ENCODE assay signal across 1 cellular context in genomic region chr5:150449491-150450339, GRCh38.
TF ChIP-seq lines count a peak whose summit lies in the region.

Gene RPS14, minus strand, starts transcription at chr5:150449739. Its CDS starts 2,006 bp downstream, at chr5:150447733.

TF ChIP-seq in HepG2, 621 proteins besides CTCF, POLR2A, EP300 and RAD21 (continued from another document and continues in another):
- TF ChIP-seq RNF219 (CRISPR knock-in tag; IDR thresholded peaks at IDR 0.05) (no peak), ASH2L (IDR thresholded peaks at IDR 0.05; ENCODE audit: insufficient read length, low read depth, low read length) (peak; percentile 97), PHF5A (CRISPR knock-in tag; IDR thresholded peaks at IDR 0.05; ENCODE audit: low read depth, unreplicated experiment) (peak; percentile 78), ZBTB14 (CRISPR knock-in tag; IDR thresholded peaks at IDR 0.05) (no peak), PRDM4 (CRISPR knock-in tag; IDR thresholded peaks at IDR 0.05; ENCODE audit: borderline replicate concordance) (no peak), HDAC1 (CRISPR knock-in tag; IDR thresholded peaks at IDR 0.05) (peak; percentile 79; the same call in 1 of the 2 replicates), ZNF652 (CRISPR knock-in tag; IDR thresholded peaks at IDR 0.05; ENCODE audit: borderline replicate concordance, low read depth) (no peak; the same call in 1 of the 2 replicates), RBAK (CRISPR knock-in tag; IDR thresholded peaks at IDR 0.05) (no peak), SATB2 (CRISPR knock-in tag; IDR thresholded peaks at IDR 0.05) (peak; percentile 61; the same call in 1 of the 2 replicates), MEIS2 (CRISPR knock-in tag; IDR thresholded peaks at IDR 0.05) (peak; percentile 74; the same call in 1 of the 2 replicates), ZNF33B (CRISPR knock-in tag; IDR thresholded peaks at IDR 0.05) (peak; percentile 94; the same call in 1 of the 2 replicates), ZNF230 (CRISPR knock-in tag; IDR thresholded peaks at IDR 0.05) (peak; percentile 59; the same call in 1 of the 2 replicates), ZNF615 (CRISPR knock-in tag; IDR thresholded peaks at IDR 0.05; ENCODE audit: borderline replicate concordance) (peak; percentile 92), ZFP1 (CRISPR knock-in tag; IDR thresholded peaks at IDR 0.05) (peak; percentile 80), ETV6 (CRISPR knock-in tag; conservative IDR thresholded peaks at IDR 0.05) (0 out of 2 replicates have a peak, but pooled peaks have one; percentile 47), THRA (CRISPR knock-in tag; IDR thresholded peaks at IDR 0.05; ENCODE audit: borderline replicate concordance) (peak; percentile 47; the same call in 1 of the 2 replicates), TP53 (CRISPR knock-in tag; conservative IDR thresholded peaks at IDR 0.05) (peak; percentile 59; the same call in 1 of the 2 replicates), ZNF337 (CRISPR knock-in tag; IDR thresholded peaks at IDR 0.05; ENCODE audit: borderline replicate concordance, low read depth) (no peak), KDM5B (CRISPR knock-in tag; IDR thresholded peaks at IDR 0.05; ENCODE audit: borderline replicate concordance) (peak; percentile 90; the same call in 1 of the 2 replicates), ZFP62 (CRISPR knock-in tag; IDR thresholded peaks at IDR 0.05) (no peak), REXO4 (CRISPR knock-in tag; IDR thresholded peaks at IDR 0.05; ENCODE audit: borderline replicate concordance) (peak; percentile 68; the same call in 1 of the 2 replicates), ZNF775 (CRISPR knock-in tag; IDR thresholded peaks at IDR 0.05; ENCODE audit: borderline replicate concordance) (no peak), HIC2 (CRISPR knock-in tag; IDR thresholded peaks at IDR 0.05; ENCODE audit: low read depth) (no peak), ZNF614 (CRISPR knock-in tag; IDR thresholded peaks at IDR 0.05; ENCODE audit: borderline replicate concordance) (peak; percentile 86), ZNF768 (CRISPR knock-in tag; IDR thresholded peaks at IDR 0.05) (peak; percentile 74), PLSCR1 (CRISPR knock-in tag; IDR thresholded peaks at IDR 0.05; ENCODE audit: borderline replicate concordance) (0 out of 2 replicates have a peak, but pooled peaks have one; percentile 1), ZNF713 (CRISPR knock-in tag; IDR thresholded peaks at IDR 0.05) (no peak), KDM4B (CRISPR knock-in tag; IDR thresholded peaks at IDR 0.05) (no peak), BCLAF1 (IDR thresholded peaks at IDR 0.05) (no peak), GRHL1 (CRISPR knock-in tag; conservative IDR thresholded peaks at IDR 0.05) (no peak), ZNF558 (CRISPR knock-in tag; IDR thresholded peaks at IDR 0.05; ENCODE audit: borderline replicate concordance) (peak; percentile 96), ZNF556 (CRISPR knock-in tag; IDR thresholded peaks at IDR 0.05; ENCODE audit: borderline replicate concordance) (peak; percentile 77; the same call in 1 of the 2 replicates), ATF2 (CRISPR knock-in tag; IDR thresholded peaks at IDR 0.05) (peak; percentile 82), ZNF605 (CRISPR knock-in tag; IDR thresholded peaks at IDR 0.05) (peak; percentile 98), KAT7 (CRISPR knock-in tag; IDR thresholded peaks at IDR 0.05; ENCODE audit: borderline replicate concordance) (peak; percentile 85), PHF8 (CRISPR knock-in tag; IDR thresholded peaks at IDR 0.05) (peak; percentile 94), GMEB2 (CRISPR knock-in tag; IDR thresholded peaks at IDR 0.05; ENCODE audit: low read depth) (0 out of 2 replicates have a peak, but pooled peaks have one; percentile 18), GLMP (CRISPR knock-in tag; IDR thresholded peaks at IDR 0.05; ENCODE audit: borderline replicate concordance) (no peak), SETDB1 (CRISPR knock-in tag; IDR thresholded peaks at IDR 0.05; ENCODE audit: borderline replicate concordance) (no peak; the same call in 1 of the 2 replicates), SRF (IDR thresholded peaks at IDR 0.05; ENCODE audit: low read depth, low read length) (no peak), TBX2 (CRISPR knock-in tag; IDR thresholded peaks at IDR 0.05; ENCODE audit: borderline replicate concordance) (peak; percentile 81), PRMT3 (CRISPR knock-in tag; IDR thresholded peaks at IDR 0.05; ENCODE audit: borderline replicate concordance, low read depth) (0 out of 2 replicates have a peak, but pooled peaks have one; percentile 22)
